Comparison of ENCODE assay signal across 18 cellular contexts in genomic region chr12:126582231-126582630, GRCh38.
DNase-seq lines count a peak whose midpoint lies in the region; ATAC-seq and TF ChIP-seq lines count a peak whose summit lies in the region.
"Had no signal": no experiment of that assay in that cellular context is flagged by ENCODE, and none has a peak within 500 bp of the region (broad histone marks: within the 10 kb centered on the region; RNA-seq: fewer than 3 reads in every experiment).

No MANE protein-coding gene starts in this region.

- peaks cover 2% of the 10 kb centered on the region for H3K4me1 Mint-ChIP-seq in progenitor cell of endocrine pancreas (ENCODE audit: low read depth)
- H3K4me1 Mint-ChIP-seq: B cell had no signal

- ATAC-seq in GM18868 (IDR thresholded peaks at IDR 0.05; ENCODE audit: unreplicated experiment) = no peak
- no peak for ATAC-seq in GM18867 (IDR thresholded peaks at IDR 0.05; ENCODE audit: unreplicated experiment)

- peak; percentile 8 for DNase-seq in LHCN-M2 (ENCODE audit: low read depth)
- DNase-seq in NT2/D1 (ENCODE audit: low read depth, low spot score) = peak; percentile 5
- peak; percentile 33 for DNase-seq in epithelial cell of esophagus (ENCODE audit: low read depth)
- DNase-seq in progenitor cell of endocrine pancreas (ENCODE audit: low spot score, unreplicated experiment) = no peak
- DNase-seq in midbrain (lab: John Stamatoyannopoulos, UW) = no peak
- DNase-seq: activated CD4-positive, alpha-beta T cell treated with anti-CD3 and anti-CD28 coated beads for 1 hour; central memory CD4-positive, alpha-beta T cell; GM23248; hypothalamus; left cardiac atrium; NCI-H2171 treated with DMSO at 0.1 percent for 48 hours; T-helper 9 cell; thyroid gland had no signal

- no peak overlapping the region for H3K4me3 ChIP-seq in NT2/D1 (ENCODE audit: insufficient read length, low read depth)
- H3K4me3 ChIP-seq in epithelial cell of esophagus (ENCODE audit: low read length) = no peak overlapping the region
- H3K4me3 ChIP-seq: GM23248, thyroid gland had no signal

- no peaks in the 10 kb centered on the region for H3K9me3 Mint-ChIP-seq in progenitor cell of endocrine pancreas (ENCODE audit: low read depth)

- H3K27ac Mint-ChIP-seq in progenitor cell of endocrine pancreas = peak overlapping the region; percentile 8
- H3K27ac Mint-ChIP-seq: activated T-helper 2 cell treated with anti-CD3 and anti-CD28 coated beads, Interferon-gamma antibody, Interleukin-2, Interleukin-4, amounts not matched to agents 10 μg/mL and 5 μg/mL and 100 μg/mL, durations not matched to agents 14 hours and 24 hours and 36 hours; B cell had no signal

- no peaks in the 10 kb centered on the region for H3K36me3 ChIP-seq in NT2/D1 (ENCODE audit: insufficient read depth, insufficient read length, low read length)
- H3K36me3 ChIP-seq: thyroid gland had no signal

- no peaks in the 10 kb centered on the region for H3K27me3 ChIP-seq in NT2/D1 (ENCODE audit: insufficient read depth, insufficient read length)
- H3K27me3 ChIP-seq: thyroid gland had no signal

- TF ChIP-seq CTCF in epithelial cell of esophagus (IDR thresholded peaks at IDR 0.05; ENCODE audit: insufficient read depth, low read depth, low read length, missing control alignments) (no peak), progenitor cell of endocrine pancreas (IDR thresholded peaks at IDR 0.05; ENCODE audit: unreplicated experiment) (no peak)

- peaks cover 2% of the 10 kb centered on the region for H3K27me3 Mint-ChIP-seq in progenitor cell of endocrine pancreas
- H3K27me3 Mint-ChIP-seq: B cell had no signal

- no peaks in the 10 kb centered on the region for H3K9me3 ChIP-seq in NT2/D1 (ENCODE audit: insufficient read depth, low read length)
- H3K9me3 ChIP-seq: thyroid gland had no signal

- no peak overlapping the region for H3K4me3 Mint-ChIP-seq in progenitor cell of endocrine pancreas (ENCODE audit: low read depth)
- H3K4me3 Mint-ChIP-seq: B cell had no signal

- H3K4me1 ChIP-seq in NT2/D1 (ENCODE audit: insufficient read depth, insufficient read length) = no peaks in the 10 kb centered on the region
- H3K4me1 ChIP-seq: parathyroid adenoma, thyroid gland had no signal

- H3K36me3 Mint-ChIP-seq in progenitor cell of endocrine pancreas (ENCODE audit: insufficient read depth) = no peaks in the 10 kb centered on the region

- no peak overlapping the region for H3K9ac ChIP-seq in NT2/D1 (ENCODE audit: insufficient read length, low read depth)
- H3K9ac ChIP-seq: GM23248, parathyroid adenoma had no signal

Comparison
In these comparisons a context has a peak if more than half of its experiments do, and no peak if none do; other contexts are left out.
1. DNase-seq: peak in LHCN-M2 (single experiment), NT2/D1 (single experiment) and epithelial cell of esophagus (single experiment); none in progenitor cell of endocrine pancreas (single experiment) and midbrain (single experiment).